Comparison of ENCODE assay signal across 1 cellular context in the genomic region with DNA sequence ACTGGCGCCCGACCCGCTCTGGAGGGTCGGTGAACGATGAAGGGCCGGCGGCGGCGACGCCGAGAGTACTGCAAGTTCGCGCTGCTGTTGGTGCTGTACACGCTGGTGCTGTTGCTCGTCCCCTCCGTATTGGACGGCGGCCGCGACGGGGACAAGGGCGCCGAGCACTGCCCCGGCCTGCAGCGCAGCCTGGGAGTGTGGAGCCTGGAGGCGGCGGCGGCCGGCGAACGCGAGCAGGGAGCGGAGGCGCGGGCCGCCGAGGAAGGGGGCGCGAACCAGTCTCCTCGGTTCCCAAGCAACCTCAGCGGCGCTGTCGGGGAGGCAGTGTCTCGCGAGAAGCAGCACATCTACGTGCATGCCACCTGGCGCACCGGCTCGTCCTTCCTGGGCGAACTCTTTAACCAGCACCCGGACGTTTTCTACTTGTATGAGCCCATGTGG.
TF ChIP-seq lines count a peak whose summit lies in the region.

No MANE protein-coding gene starts in this region.

TF ChIP-seq in HepG2, 621 proteins besides CTCF, POLR2A, EP300 and RAD21 (continued from another document):
- TF ChIP-seq, protein P1, sequence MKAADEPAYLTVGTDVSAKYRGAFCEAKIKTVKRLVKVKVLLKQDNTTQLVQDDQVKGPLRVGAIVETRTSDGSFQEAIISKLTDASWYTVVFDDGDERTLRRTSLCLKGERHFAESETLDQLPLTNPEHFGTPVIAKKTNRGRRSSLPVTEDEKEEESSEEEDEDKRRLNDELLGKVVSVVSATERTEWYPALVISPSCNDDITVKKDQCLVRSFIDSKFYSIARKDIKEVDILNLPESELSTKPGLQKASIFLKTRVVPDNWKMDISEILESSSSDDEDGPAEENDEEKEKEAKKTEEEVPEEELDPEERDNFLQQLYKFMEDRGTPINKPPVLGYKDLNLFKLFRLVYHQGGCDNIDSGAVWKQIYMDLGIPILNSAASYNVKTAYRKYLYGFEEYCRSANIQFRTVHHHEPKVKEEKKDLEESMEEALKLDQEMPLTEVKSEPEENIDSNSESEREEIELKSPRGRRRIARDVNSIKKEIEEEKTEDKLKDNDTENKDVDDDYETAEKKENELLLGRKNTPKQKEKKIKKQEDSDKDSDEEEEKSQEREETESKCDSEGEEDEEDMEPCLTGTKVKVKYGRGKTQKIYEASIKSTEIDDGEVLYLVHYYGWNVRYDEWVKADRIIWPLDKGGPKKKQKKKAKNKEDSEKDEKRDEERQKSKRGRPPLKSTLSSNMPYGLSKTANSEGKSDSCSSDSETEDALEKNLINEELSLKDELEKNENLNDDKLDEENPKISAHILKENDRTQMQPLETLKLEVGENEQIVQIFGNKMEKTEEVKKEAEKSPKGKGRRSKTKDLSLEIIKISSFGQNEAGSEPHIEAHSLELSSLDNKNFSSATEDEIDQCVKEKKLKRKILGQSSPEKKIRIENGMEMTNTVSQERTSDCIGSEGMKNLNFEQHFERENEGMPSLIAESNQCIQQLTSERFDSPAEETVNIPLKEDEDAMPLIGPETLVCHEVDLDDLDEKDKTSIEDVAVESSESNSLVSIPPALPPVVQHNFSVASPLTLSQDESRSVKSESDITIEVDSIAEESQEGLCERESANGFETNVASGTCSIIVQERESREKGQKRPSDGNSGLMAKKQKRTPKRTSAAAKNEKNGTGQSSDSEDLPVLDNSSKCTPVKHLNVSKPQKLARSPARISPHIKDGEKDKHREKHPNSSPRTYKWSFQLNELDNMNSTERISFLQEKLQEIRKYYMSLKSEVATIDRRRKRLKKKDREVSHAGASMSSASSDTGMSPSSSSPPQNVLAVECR (CRISPR knock-in tag; IDR thresholded peaks at IDR 0.05; ENCODE audit: borderline replicate concordance): peak; percentile 80
- TF ChIP-seq, protein P2, sequence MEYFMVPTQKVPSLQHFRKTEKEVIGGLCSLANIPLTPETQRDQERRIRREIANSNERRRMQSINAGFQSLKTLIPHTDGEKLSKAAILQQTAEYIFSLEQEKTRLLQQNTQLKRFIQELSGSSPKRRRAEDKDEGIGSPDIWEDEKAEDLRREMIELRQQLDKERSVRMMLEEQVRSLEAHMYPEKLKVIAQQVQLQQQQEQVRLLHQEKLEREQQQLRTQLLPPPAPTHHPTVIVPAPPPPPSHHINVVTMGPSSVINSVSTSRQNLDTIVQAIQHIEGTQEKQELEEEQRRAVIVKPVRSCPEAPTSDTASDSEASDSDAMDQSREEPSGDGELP (IDR thresholded peaks at IDR 0.05; ENCODE audit: borderline replicate concordance, low read depth): peak; percentile 38; the same call in 1 of the 2 replicates
- peak; percentile 48 for TF ChIP-seq HDAC1 (CRISPR knock-in tag; IDR thresholded peaks at IDR 0.05)
TF ChIP-seq in HepG2: peak in this region for 31.
